ENCODE assay signal across 28 cellular contexts in the genomic region with DNA sequence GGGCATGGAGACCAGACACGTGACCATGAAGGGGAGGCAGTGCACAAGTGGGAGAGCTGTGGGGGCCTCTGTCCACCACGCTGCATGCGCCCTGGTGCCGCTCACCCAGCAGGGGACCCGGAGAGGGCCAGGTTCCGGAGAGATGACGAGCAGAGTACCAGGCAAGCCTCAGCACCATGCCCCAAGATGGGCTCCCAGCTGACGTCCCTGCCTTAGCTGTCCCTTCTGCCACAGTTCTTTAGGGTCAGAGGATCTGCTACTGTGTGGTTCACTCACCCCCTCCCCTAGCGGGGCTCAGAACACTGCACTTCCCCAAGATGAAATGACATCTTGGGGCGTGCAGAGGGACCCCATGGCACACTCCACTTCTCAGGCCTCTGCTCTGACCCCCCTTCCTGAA. TPM values are rescaled to one million over a fixed set of nuclear protein-coding genes. Genes with fewer than 3 reads are reported as not detected.
A peak's percentile ranks its signal among the peaks of the same experiment; 100 is the strongest.
DNase-seq lines count a peak whose midpoint lies in the region; ATAC-seq and TF ChIP-seq lines count a peak whose summit lies in the region.
"Had no signal": no experiment of that assay in that cellular context is flagged by ENCODE, and none has a peak within 500 bp of the region (broad histone marks: within the 10 kb centered on the region; RNA-seq: fewer than 3 reads in every experiment).

No MANE protein-coding gene starts in this region.

- no peak overlapping the region for H3K27ac ChIP-seq in endodermal cell (ENCODE audit: low read depth, low read length)
- no peak overlapping the region for H3K27ac ChIP-seq in osteoblast (ENCODE audit: low read depth, low read length)
- H3K27ac ChIP-seq: PC-9, suprapubic skin, vagina, WERI-Rb-1 had no signal

- H3K27me3 ChIP-seq in endodermal cell (ENCODE audit: control insufficient read depth, insufficient read depth, low read length, poor library complexity, severe bottlenecking): no peaks in the 10 kb centered on the region
- no peaks in the 10 kb centered on the region for H3K27me3 ChIP-seq in osteoblast (ENCODE audit: insufficient read depth, low read length)
- H3K27me3 ChIP-seq: heart left ventricle, suprapubic skin, vagina had no signal

- H3K4me1 ChIP-seq in endodermal cell (ENCODE audit: control insufficient read depth, insufficient read depth, low read length) (no peaks in the 10 kb centered on the region), osteoblast (ENCODE audit: insufficient read depth, low read length) (peaks cover 11% of the 10 kb centered on the region)

- 91 to 94% methylated on average over 4 to 10 of the region's 10 CpGs for WGBS in endodermal cell (ENCODE audit: insufficient coverage in 1 of 2, insufficient read length in 1 of 2), 2 experiments

- H3K27ac Mint-ChIP-seq in Calu3 (ENCODE audit: unreplicated experiment): peak overlapping the region; percentile 64
- peak overlapping the region; percentile 52 for H3K27ac Mint-ChIP-seq in endodermal cell
- H3K27ac Mint-ChIP-seq in naive thymus-derived CD8-positive, alpha-beta T cell: peak overlapping the region in 2 of 10 donors; percentile 40 to 55
- H3K27ac Mint-ChIP-seq: activated CD4-positive, alpha-beta T cell treated with anti-CD3 and anti-CD28 coated beads, Interleukin-2, amount 10 ng/mL, durations not matched to agents 24 days and 14 days; activated naive CD4-positive, alpha-beta T cell treated with anti-CD3 and anti-CD28 coated beads, Interleukin-2, amount 50 U/mL, for 24 hours; CD4-positive, CD25-positive, alpha-beta regulatory T cell; stimulated activated naive B cell treated with anti-CD40 and anti-IgM and Interleukin-4, amounts not matched to agents 10 μg/mL and 1 μg/mL and 100 μg/mL, for 72 hours had no signal

- H3K79me2 ChIP-seq in osteoblast (ENCODE audit: insufficient read depth, low read length): peaks cover 45% of the 10 kb centered on the region

- H3K4me1 Mint-ChIP-seq in Calu3 (ENCODE audit: low read depth, unreplicated experiment): peaks cover 29% of the 10 kb centered on the region
- no peaks in the 10 kb centered on the region for H3K4me1 Mint-ChIP-seq in endodermal cell
- H3K4me1 Mint-ChIP-seq in naive thymus-derived CD8-positive, alpha-beta T cell: peaks cover 24 to 35% (median 29%) of the 10 kb centered on the region in 4 donors

- H3K9ac ChIP-seq in endodermal cell (ENCODE audit: extremely low read depth, low read length, poor library complexity, severe bottlenecking): no peak overlapping the region

- H3K36me3 ChIP-seq in endodermal cell (ENCODE audit: control insufficient read depth, insufficient read depth, low read length) (peaks cover 74% of the 10 kb centered on the region), osteoblast (ENCODE audit: insufficient read depth, low read length) (peaks cover 91% of the 10 kb centered on the region)

- no peak for TF ChIP-seq POLR2A in NB4 (IDR thresholded peaks at IDR 0.05; ENCODE audit: extremely low read depth, insufficient read length)

- H3K9me3 Mint-ChIP-seq in Calu3 (ENCODE audit: low read depth, unreplicated experiment) (no peaks in the 10 kb centered on the region), endodermal cell (no peaks in the 10 kb centered on the region)
- H3K9me3 Mint-ChIP-seq in naive thymus-derived CD8-positive, alpha-beta T cell: no peaks in the 10 kb centered on the region
- H3K9me3 Mint-ChIP-seq: activated CD4-positive, alpha-beta T cell treated with anti-CD3 and anti-CD28 coated beads, Interleukin-2, amount 10 ng/mL, durations not matched to agents 24 days and 14 days; activated naive CD4-positive, alpha-beta T cell treated with anti-CD3 and anti-CD28 coated beads, Interleukin-2, amount 50 U/mL, for 24 hours; CD4-positive, CD25-positive, alpha-beta regulatory T cell; mesothelial cell of epicardium; stimulated activated naive B cell treated with anti-CD40 and anti-IgM and Interleukin-4, amounts not matched to agents 10 μg/mL and 1 μg/mL and 100 μg/mL, for 72 hours had no signal

- H3K9me3 ChIP-seq in endodermal cell (ENCODE audit: control insufficient read depth, low read length) (no peaks in the 10 kb centered on the region), osteoblast (ENCODE audit: low read depth, low read length) (no peaks in the 10 kb centered on the region)
- H3K9me3 ChIP-seq: heart left ventricle, suprapubic skin, vagina had no signal

- POLR2A ChIA-PET in naive thymus-derived CD8-positive, alpha-beta T cell (lab: Charles Lee): interaction anchor here (1.4 to 5.8 kb wide), 3 partner anchors 12 to 22 kb away, joined by 3 to 52 read pairs (median 48); no protein-coding TSS in a partner anchor

- H3K27me3 Mint-ChIP-seq in Calu3 (ENCODE audit: unreplicated experiment): no peaks in the 10 kb centered on the region
- H3K27me3 Mint-ChIP-seq in endodermal cell (ENCODE audit: insufficient read depth): no peaks in the 10 kb centered on the region
- no peaks in the 10 kb centered on the region for H3K27me3 Mint-ChIP-seq in naive thymus-derived CD8-positive, alpha-beta T cell
- H3K27me3 Mint-ChIP-seq: activated CD4-positive, alpha-beta T cell treated with anti-CD3 and anti-CD28 coated beads, Interleukin-2, amount 10 ng/mL, durations not matched to agents 24 days and 14 days; activated naive CD4-positive, alpha-beta T cell treated with anti-CD3 and anti-CD28 coated beads, Interleukin-2, amount 50 U/mL, for 24 hours; CD4-positive, CD25-positive, alpha-beta regulatory T cell; stimulated activated naive B cell treated with anti-CD40 and anti-IgM and Interleukin-4, amounts not matched to agents 10 μg/mL and 1 μg/mL and 100 μg/mL, for 72 hours had no signal

- CTCF ChIA-PET in Calu3 (lab: Charles Lee): interaction anchor here (0.8 kb wide), 1 partner anchor 8 kb away, joined by 5 read pairs; no protein-coding TSS in a partner anchor

- H4K20me1 ChIP-seq in osteoblast (ENCODE audit: insufficient read depth, low read length): peaks cover 58% of the 10 kb centered on the region

- peaks cover 76% of the 10 kb centered on the region for H3K36me3 Mint-ChIP-seq in Calu3 (ENCODE audit: insufficient read depth, unreplicated experiment)
- peaks cover 63% of the 10 kb centered on the region for H3K36me3 Mint-ChIP-seq in endodermal cell (ENCODE audit: low read depth)
- peaks cover 0 to 65% (median 8%) of the 10 kb centered on the region in 3 donors for H3K36me3 Mint-ChIP-seq in naive thymus-derived CD8-positive, alpha-beta T cell

- no peak for ATAC-seq in naive thymus-derived CD8-positive, alpha-beta T cell
- ATAC-seq in HG02763 (IDR thresholded peaks at IDR 0.05; ENCODE audit: unreplicated experiment): no peak
- ATAC-seq: heart left ventricle; right cardiac atrium; stimulated activated naive B cell treated with anti-CD40 and anti-IgM and Interleukin-4, amounts not matched to agents 10 μg/mL and 1 μg/mL and 100 μg/mL, for 72 hours had no signal

- no peak overlapping the region for H3K4me2 ChIP-seq in osteoblast (ENCODE audit: insufficient read depth, low read length)
- H3K4me2 ChIP-seq: PC-9 had no signal

- no TSS peak for BruUV-seq in Calu3 (replicated peaks; lab: Mats Ljungman, UMichigan)

- H2AFZ ChIP-seq in osteoblast (ENCODE audit: low read length): no peak overlapping the region
- H2AFZ ChIP-seq: PC-9 had no signal

- H3K4me3 Mint-ChIP-seq in Calu3 (ENCODE audit: low read depth, unreplicated experiment) (no peak overlapping the region), endodermal cell (no peak overlapping the region)
- peak overlapping the region in 1 of 10 donors; percentile 29 for H3K4me3 Mint-ChIP-seq in naive thymus-derived CD8-positive, alpha-beta T cell
- H3K4me3 Mint-ChIP-seq: activated CD4-positive, alpha-beta T cell treated with anti-CD3 and anti-CD28 coated beads, Interleukin-2, amount 10 ng/mL, durations not matched to agents 24 days and 14 days; activated naive CD4-positive, alpha-beta T cell treated with anti-CD3 and anti-CD28 coated beads, Interleukin-2, amount 50 U/mL, for 24 hours; CD4-positive, CD25-positive, alpha-beta regulatory T cell; mesothelial cell of epicardium; stimulated activated naive B cell treated with anti-CD40 and anti-IgM and Interleukin-4, amounts not matched to agents 10 μg/mL and 1 μg/mL and 100 μg/mL, for 72 hours had no signal

- DNase-seq in Calu3 (no peak), NB4 (ENCODE audit: low read depth) (peak; percentile 47), endodermal cell (no peak), osteoblast (ENCODE audit: insufficient read length, low spot score, missing footprints) (peak; percentile 66), CD1c-positive myeloid dendritic cell (ENCODE audit: extremely low spot score) (no peak), SKM-1 (lab: John Stamatoyannopoulos, UW; ENCODE audit: unreplicated experiment) (no peak)
- no peak for DNase-seq in naive thymus-derived CD8-positive, alpha-beta T cell
- DNase-seq: activated CD4-positive, alpha-beta T cell treated with anti-CD3 and anti-CD28 coated beads, Interleukin-2, amount 10 ng/mL, durations not matched to agents 24 days and 14 days; CD4-positive, CD25-positive, alpha-beta regulatory T cell; effector memory CD4-positive, alpha-beta T cell; KG1; NCI-H1417 treated with DMSO at 0.1 percent for 48 hours; NCI-H2081 treated with DMSO at 0.1 percent for 48 hours; NCI-H510A; SIG-M5; stimulated activated CD4-positive, alpha-beta T cell treated with anti-CD3 and anti-CD28 coated beads, Interleukin-4, amount 100 ng/mL, for 4 hours; stimulated activated naive B cell treated with anti-CD40 and anti-IgM and Interleukin-4, amounts not matched to agents 10 μg/mL and 1 μg/mL and 100 μg/mL, for 72 hours; SW 1271; T-helper 9 cell; WERI-Rb-1 had no signal

- TF ChIP-seq CTCF in Calu3 (IDR thresholded peaks at IDR 0.05; ENCODE audit: unreplicated experiment) (no peak), NB4 (IDR thresholded peaks at IDR 0.05; ENCODE audit: low read depth, low read length) (no peak), endodermal cell (conservative IDR thresholded peaks at IDR 0.05) (no peak), osteoblast (IDR thresholded peaks at IDR 0.05; ENCODE audit: extremely low read depth, low read depth, low read length) (no peak)

- H3K4me3 ChIP-seq in NB4 (ENCODE audit: low read depth, low read length): no peak overlapping the region
- H3K4me3 ChIP-seq in endodermal cell (ENCODE audit: low read length): no peak overlapping the region
- H3K4me3 ChIP-seq in osteoblast (ENCODE audit: insufficient read depth, low read length): no peak overlapping the region
- H3K4me3 ChIP-seq: PC-9, suprapubic skin, vagina had no signal

- intact Hi-C loops in Calu3 (cut with micrococcal nuclease; ENCODE audit: unreplicated experiment): no loop called here

RNA-seq across cellular contexts. Expression of gene PRKD2, which starts 9.6 kb away (rescaled TPM):
- 98.3 and 110 TPM in 2 replicates for total RNA-seq in Calu3 (2022)
- total RNA-seq in endodermal cell: 10 to 100 TPM; 80.5 to 90.8 TPM
- 29.2 TPM for polyA plus RNA-seq in endodermal cell (2013, experiment 1 of 2)
- 30.6 TPM for polyA plus RNA-seq in endodermal cell (2013, experiment 2 of 2)
- 9.0 and 9.4 TPM in 2 replicates for total RNA-seq in osteoblast
- 100 to 1,000 TPM in 1 of 2 experiments, 10 to 100 TPM in 1; 92.6 to 102 TPM for total RNA-seq in naive thymus-derived CD8-positive, alpha-beta T cell
- polyA plus RNA-seq in naive thymus-derived CD8-positive, alpha-beta T cell: 10 to 100 TPM; 28.6 to 79.7 (median 37.1) TPM

RNA-seq across cellular contexts. Expression of gene FKRP, which starts 19.3 kb away (rescaled TPM):
- total RNA-seq in Calu3 (2022): 33.7 and 35.0 TPM in 2 replicates
- total RNA-seq in endodermal cell: 10 to 100 TPM; 19.8 to 33.7 TPM
- polyA plus RNA-seq in endodermal cell (2013, experiment 1 of 2): 28.9 TPM
- 25.7 TPM for polyA plus RNA-seq in endodermal cell (2013, experiment 2 of 2)
- 18.0 and 18.5 TPM in 2 replicates for total RNA-seq in osteoblast
- 10 to 100 TPM; 22.8 to 23.8 TPM for total RNA-seq in naive thymus-derived CD8-positive, alpha-beta T cell
- 1 to 10 TPM; 2.6 to 8.7 (median 4.8) TPM for polyA plus RNA-seq in naive thymus-derived CD8-positive, alpha-beta T cell

RNA-seq across cellular contexts. Expression of gene STRN4, which starts 19.7 kb away (rescaled TPM):
- total RNA-seq in Calu3 (2022): 149 and 151 TPM in 2 replicates
- total RNA-seq in endodermal cell: 100 to 1,000 TPM; 142 to 155 TPM
- 94.4 TPM for polyA plus RNA-seq in endodermal cell (2013, experiment 1 of 2)
- polyA plus RNA-seq in endodermal cell (2013, experiment 2 of 2): 83.3 TPM
- 56.3 and 56.5 TPM in 2 replicates for total RNA-seq in osteoblast
- total RNA-seq in naive thymus-derived CD8-positive, alpha-beta T cell: 10 to 100 TPM; 78.6 to 81.9 TPM
- polyA plus RNA-seq in naive thymus-derived CD8-positive, alpha-beta T cell: 10 to 100 TPM in 2 of 3 donors, 1 to 10 TPM in 1; 8.2 to 25.7 (median 12.0) TPM

Comparison
In these comparisons a context has a peak if more than half of its experiments do, and no peak if none do; other contexts are left out.
1. DNase-seq: peak in NB4 (single experiment) and osteoblast (single experiment); none in Calu3 (single experiment), endodermal cell (single experiment), CD1c-positive myeloid dendritic cell (single experiment), SKM-1 (single experiment) and naive thymus-derived CD8-positive, alpha-beta T cell (0 of 10).